In genomic region chr6:678515-678914, GRCh38 we compare ENCODE assay signal across 1 cellular context.
TF ChIP-seq lines count a peak whose summit lies in the region.

No MANE protein-coding gene starts in this region.

TF ChIP-seq in IMR-90, 13 proteins besides CTCF, POLR2A, EP300 and RAD21 (continued from another document):
- TF ChIP-seq ELK1 (IDR thresholded peaks at IDR 0.05; ENCODE audit: borderline replicate concordance, low read depth, low read length) (no peak), SMC3 (IDR thresholded peaks at IDR 0.05; ENCODE audit: low read depth, low read length) (no peak)
